ENCODE assay signal across 15 cellular contexts in the genomic region with DNA sequence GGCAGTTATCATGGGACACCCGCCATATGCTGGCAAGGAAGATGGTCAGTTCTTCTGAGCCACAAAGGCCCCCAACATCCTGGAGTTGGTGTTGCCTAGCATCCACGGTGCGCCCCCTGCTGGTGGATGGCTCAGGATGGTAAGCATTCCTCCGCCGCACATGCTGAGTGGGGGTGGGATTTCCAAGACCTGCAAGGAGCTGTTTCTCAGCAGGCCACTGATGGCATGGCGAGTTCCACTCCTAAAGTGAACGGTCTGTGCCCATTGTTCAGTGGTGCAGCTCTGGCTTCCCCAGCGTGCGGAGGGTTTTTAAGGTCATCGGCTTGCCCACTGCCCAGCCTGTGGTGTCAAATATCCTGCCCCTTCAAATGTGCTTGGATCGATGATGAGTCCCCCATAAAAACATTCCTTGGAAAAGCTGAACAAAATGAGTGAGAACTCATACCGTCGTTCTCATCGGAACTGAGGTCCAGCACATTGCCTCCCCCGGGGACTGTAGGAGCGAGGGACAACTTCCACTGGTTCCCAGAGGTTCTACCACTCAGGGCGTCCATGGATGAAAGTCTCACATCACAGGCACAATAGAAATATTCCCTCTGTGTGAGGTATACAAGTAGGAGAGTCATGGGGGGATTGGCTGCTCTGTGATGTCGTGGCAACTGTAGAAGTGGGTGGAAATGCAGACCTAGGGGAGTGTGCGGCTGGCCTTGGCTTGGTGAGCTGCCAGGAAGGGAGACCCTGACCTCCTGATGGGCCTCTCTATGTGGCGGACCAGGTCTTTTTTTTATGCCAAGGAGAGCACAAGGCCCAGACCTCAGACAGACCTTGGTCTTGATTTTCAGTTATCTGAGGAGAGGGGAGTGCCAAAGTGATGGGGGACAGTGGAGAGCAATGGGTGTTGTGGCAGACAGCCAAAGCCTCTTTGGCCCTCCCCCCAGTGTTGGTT.
DNase-seq lines count a peak whose midpoint lies in the region; ATAC-seq and TF ChIP-seq lines count a peak whose summit lies in the region.
"Had no signal": no experiment of that assay in that cellular context is flagged by ENCODE, and none has a peak within 500 bp of the region (broad histone marks: within the 10 kb centered on the region; RNA-seq: fewer than 3 reads in every experiment).

No MANE protein-coding gene starts in this region.

- RAD21 ChIA-PET in HCT116 (lab: Charles Lee; ENCODE audit: low non-redundant PET in 1 of 2, low total read pairs in 2 of 2, uncharacterized antibody in 2 of 2, unreplicated experiment in 2 of 2), result no interaction called here

- TF ChIP-seq RAD21 in HCT116 (IDR thresholded peaks at IDR 0.05; ENCODE audit: low read depth), result no peak

- peak overlapping the region; percentile 2 for H3K4me3 ChIP-seq in CD8-positive, alpha-beta T cell (ENCODE audit: low read depth, low read length)
- no peak overlapping the region for H3K4me3 ChIP-seq in HCT116 (replicated peaks in 1 of 2; ENCODE audit: low read depth in 1 of 2, low read length in 2 of 2)
- H3K4me3 ChIP-seq in duodenal mucosa (ENCODE audit: low read depth in 1 of 2, low read length in 2 of 2), result peak overlapping the region; percentile 37 to 60

- H3K9me3 Mint-ChIP-seq in CD8-positive, alpha-beta T cell, result peaks cover 65% of the 10 kb centered on the region
- peaks cover 56% of the 10 kb centered on the region for H3K9me3 Mint-ChIP-seq in osteocyte (ENCODE audit: unreplicated experiment)

- CTCF ChIA-PET in CD8-positive, alpha-beta T cell (lab: Charles Lee), result no interaction called here
- CTCF ChIA-PET in HCT116 (lab: Charles Lee), result no interaction called here

- H3K36me3 Mint-ChIP-seq in CD8-positive, alpha-beta T cell, result peaks cover 99% of the 10 kb centered on the region
- peaks cover 92% of the 10 kb centered on the region for H3K36me3 Mint-ChIP-seq in osteocyte (ENCODE audit: unreplicated experiment)

- H3K4me3 Mint-ChIP-seq in CD8-positive, alpha-beta T cell, result no peak overlapping the region
- H3K4me3 Mint-ChIP-seq in osteocyte (ENCODE audit: unreplicated experiment), result no peak overlapping the region

- H3K36me3 ChIP-seq in CD8-positive, alpha-beta T cell (ENCODE audit: insufficient read depth, low read length), result peaks cover 73% of the 10 kb centered on the region
- H3K36me3 ChIP-seq in HCT116 (ENCODE audit: control insufficient read depth in 1 of 2, insufficient read depth in 2 of 2, low read length in 2 of 2) (no peaks in the 10 kb centered on the region), duodenal mucosa (ENCODE audit: control insufficient read depth in 1 of 2, insufficient read depth in 2 of 2, low read length in 2 of 2) (peaks cover 85 to 100% of the 10 kb centered on the region in 2 donors)

- H4K20me1 ChIP-seq in HCT116 (ENCODE audit: insufficient read depth), result no peaks in the 10 kb centered on the region

- H3K27ac Mint-ChIP-seq in CD8-positive, alpha-beta T cell, result no peak overlapping the region
- no peak overlapping the region for H3K27ac Mint-ChIP-seq in osteocyte (ENCODE audit: unreplicated experiment)

- H3K4me1 ChIP-seq in CD8-positive, alpha-beta T cell (ENCODE audit: insufficient read depth, low read length), result no peaks in the 10 kb centered on the region
- no peaks in the 10 kb centered on the region for H3K4me1 ChIP-seq in HCT116 (ENCODE audit: control insufficient read depth in 1 of 2, insufficient read depth in 2 of 2, low read length in 2 of 2)
- no peaks in the 10 kb centered on the region for H3K4me1 ChIP-seq in duodenal mucosa (ENCODE audit: control insufficient read depth in 1 of 2, insufficient read depth in 2 of 2, low read length in 2 of 2)

- no peaks in the 10 kb centered on the region for H3K4me1 Mint-ChIP-seq in CD8-positive, alpha-beta T cell (ENCODE audit: low read depth)
- no peaks in the 10 kb centered on the region for H3K4me1 Mint-ChIP-seq in osteocyte (ENCODE audit: unreplicated experiment)

- no peak overlapping the region for H2AFZ ChIP-seq in HCT116 (ENCODE audit: low read depth, low read length, poor library complexity, severe bottlenecking)

- no peak overlapping the region for H3K4me2 ChIP-seq in HCT116 (ENCODE audit: low read length)

- DNase-seq in CD8-positive, alpha-beta T cell, result no peak
- no peak for DNase-seq in HCT116 (ENCODE audit: low read depth, low spot score)
- peak; percentile 80 for DNase-seq in osteocyte (ENCODE audit: extremely low spot score, unreplicated experiment)
- DNase-seq in SKM-1 treated with dmso at 0.1 percent for 144 hours (lab: John Stamatoyannopoulos, UW; ENCODE audit: unreplicated experiment), result no peak
- no peak for DNase-seq in NK-92 (lab: John Stamatoyannopoulos, UW; ENCODE audit: unreplicated experiment)
- no peak for DNase-seq in NCI-H2107 (lab: John Stamatoyannopoulos, UW)
- DNase-seq: cortex of kidney; KG1; NCI-H1694; SIG-M5; stimulated activated CD4-positive, alpha-beta T cell treated with anti-CD3 and anti-CD28 coated beads, Interleukin-4, amount 100 ng/mL, for 4 hours; stimulated activated naive CD8-positive, alpha-beta T cell treated with anti-CD3 and anti-CD28 coated beads, Interleukin-15, Interleukin-2, amounts not matched to agents 100 U/mL and 50 U/mL, for 24 hours had no signal

- no peak overlapping the region for H3K27ac ChIP-seq in CD8-positive, alpha-beta T cell (ENCODE audit: low read depth, low read length)
- H3K27ac ChIP-seq in HCT116 (ENCODE audit: low read depth, low read length) (no peak overlapping the region), duodenal mucosa (ENCODE audit: low read depth, low read length) (no peak overlapping the region)
- H3K27ac ChIP-seq: C4-2B had no signal

- no TSS peak for BruUV-seq in HCT116 (replicated peaks; lab: Mats Ljungman, UMichigan)

- H3K9me2 ChIP-seq in HCT116 (ENCODE audit: insufficient read depth), result no peaks in the 10 kb centered on the region

- intact Hi-C loops in CD8-positive, alpha-beta T cell (cut with DNase I, micrococcal nuclease), result no loop called here
- intact Hi-C loops in HCT116 (cut with micrococcal nuclease), result no loop called here

- no peaks in the 10 kb centered on the region for H3K27me3 Mint-ChIP-seq in CD8-positive, alpha-beta T cell (ENCODE audit: low read depth)
- no peaks in the 10 kb centered on the region for H3K27me3 Mint-ChIP-seq in osteocyte (ENCODE audit: unreplicated experiment)

- POLR2A ChIA-PET in CD8-positive, alpha-beta T cell (lab: Charles Lee), result no interaction called here
- POLR2A ChIA-PET in HCT116 (lab: Charles Lee), result no interaction called here

- ATAC-seq in CD8-positive, alpha-beta T cell, result no peak
- ATAC-seq in HCT116, result no peak
- ATAC-seq in GM18505 (IDR thresholded peaks at IDR 0.05; ENCODE audit: unreplicated experiment), result no peak
- ATAC-seq: stimulated activated naive CD8-positive, alpha-beta T cell treated with anti-CD3 and anti-CD28 coated beads, Interleukin-15, Interleukin-2, amounts not matched to agents 100 U/mL and 50 U/mL, for 24 hours had no signal

- TF ChIP-seq POLR2A in HCT116 (IDR thresholded peaks at IDR 0.05; ENCODE audit: borderline replicate concordance, extremely low read depth, insufficient read depth, insufficient read length) (no peak), GM18505 (IDR thresholded peaks at IDR 0.05; ENCODE audit: borderline replicate concordance, extremely low read depth, insufficient read depth, insufficient read length) (no peak)

- H3K9ac ChIP-seq in HCT116 (ENCODE audit: low read length) (no peak overlapping the region), duodenal mucosa (ENCODE audit: low read depth in 1 of 2, low read length in 2 of 2) (no peak overlapping the region)

- no peak for TF ChIP-seq CTCF in CD8-positive, alpha-beta T cell (IDR thresholded peaks at IDR 0.05)
- TF ChIP-seq CTCF in HCT116 (IDR thresholded peaks at IDR 0.05 in 2 of 3, conservative IDR thresholded peaks at IDR 0.05 in 1 of 3; ENCODE audit: borderline replicate concordance in 1 of 3, insufficient read depth in 1 of 3, low read depth in 2 of 3, low read length in 2 of 3), result peak in 1 of 3 experiments; percentile 28; a peak in 2 of 6 replicates
- no peak for TF ChIP-seq CTCF in osteocyte (IDR thresholded peaks at IDR 0.05)

- peaks cover 97% of the 10 kb centered on the region for H3K9me3 ChIP-seq in CD8-positive, alpha-beta T cell (ENCODE audit: low read length)
- H3K9me3 ChIP-seq in HCT116 (ENCODE audit: control insufficient read depth in 1 of 2, insufficient read depth in 1 of 2, low read depth in 1 of 2, low read length in 2 of 2) (peaks cover 6 to 67% of the 10 kb centered on the region in 2 experiments; a peak in 2 of 4 replicates), duodenal mucosa (ENCODE audit: control insufficient read depth in 1 of 2, low read length in 2 of 2) (peaks cover 100% of the 10 kb centered on the region in 2 donors)

- H3K27me3 ChIP-seq in CD8-positive, alpha-beta T cell (ENCODE audit: insufficient read depth, low read length), result no peaks in the 10 kb centered on the region
- H3K27me3 ChIP-seq in HCT116 (ENCODE audit: insufficient read depth, low read length) (no peaks in the 10 kb centered on the region), duodenal mucosa (ENCODE audit: control insufficient read depth in 1 of 2, insufficient read depth in 2 of 2, low read length in 2 of 2) (no peaks in the 10 kb centered on the region)

- no peaks in the 10 kb centered on the region for H3K79me2 ChIP-seq in HCT116 (ENCODE audit: insufficient read depth, low read length)

TF ChIP-seq in HCT116, 20 proteins besides CTCF, POLR2A, EP300 and RAD21:
- TF ChIP-seq TCF7L2 (IDR thresholded peaks at IDR 0.05; ENCODE audit: borderline replicate concordance, extremely low read depth, insufficient read depth, insufficient read length) (no peak), ZNF274 (IDR thresholded peaks at IDR 0.05; ENCODE audit: low read depth, low read length) (peak; percentile 47; the same call in 1 of the 2 replicates)
TF ChIP-seq in HCT116: peak in this region for 1.

Comparison
In these comparisons a context has a peak if more than half of its experiments do, and no peak if none do; other contexts are left out.
1. H3K4me3 ChIP-seq: peak in CD8-positive, alpha-beta T cell (single experiment) and duodenal mucosa (2 of 2); none in HCT116 (0 of 2).